ENCODE assay signal across 30 cellular contexts in the genomic region with DNA sequence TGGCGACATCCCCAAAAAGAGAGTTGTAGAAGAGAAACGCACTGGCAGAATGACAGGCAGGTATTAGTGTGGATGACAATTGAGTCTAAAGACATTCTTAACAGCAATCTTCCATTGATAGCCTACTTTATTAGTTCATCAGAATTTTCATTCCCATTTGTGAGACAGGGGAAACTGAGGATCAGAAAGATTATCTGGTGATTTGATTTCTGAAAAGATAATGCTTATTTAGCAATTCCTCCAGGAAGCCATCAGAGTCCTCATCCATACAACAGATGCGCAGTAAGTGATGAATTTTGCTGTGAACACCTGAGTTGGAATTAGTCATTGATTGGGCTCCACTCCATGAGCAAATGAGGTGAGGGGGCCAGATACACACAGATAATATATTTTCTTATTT. TPM values are rescaled to one million over a fixed set of nuclear protein-coding genes. Genes with fewer than 3 reads are reported as not detected.
"Had no signal": no experiment of that assay in that cellular context is flagged by ENCODE, and none has a peak within 500 bp of the region (broad histone marks: within the 10 kb centered on the region; RNA-seq: fewer than 3 reads in every experiment).

No MANE protein-coding gene starts in this region.

- H3K27ac ChIP-seq: neural progenitor cell, pancreas, prostate gland, skin epidermis, suprapubic skin, testis, tibial artery, transverse colon, upper lobe of right lung had no signal

- H3K9me3 ChIP-seq: pancreas, prostate gland, spleen, suprapubic skin, testis, tibial artery, transverse colon, upper lobe of right lung, uterus had no signal

- H3K27me3 ChIP-seq: neural progenitor cell, pancreas, spleen, suprapubic skin, testis, tibial artery, transverse colon, upper lobe of right lung, uterus had no signal

- H3K4me3 Mint-ChIP-seq: naive thymus-derived CD8-positive, alpha-beta T cell; natural killer cell treated with Interleukin-12 subunit alpha and Interleukin-12 subunit beta and Interleukin-15 and Interleukin-18, amount 100 ng/mL, for 72 hours; neural progenitor cell; stimulated activated memory B cell treated with anti-CD40 and anti-IgM and Interleukin-4, amounts not matched to agents 10 μg/mL and 1 μg/mL and 100 μg/mL, for 72 hours; stimulated activated naive CD8-positive, alpha-beta T cell treated with anti-CD3 and anti-CD28 coated beads, Interleukin-15, amount 100 ng/mL, for 72 hours; type B pancreatic cell had no signal

- H3K9me3 Mint-ChIP-seq: naive thymus-derived CD8-positive, alpha-beta T cell; stimulated activated memory B cell treated with anti-CD40 and anti-IgM and Interleukin-4, amounts not matched to agents 10 μg/mL and 1 μg/mL and 100 μg/mL, for 72 hours; stimulated activated naive CD8-positive, alpha-beta T cell treated with anti-CD3 and anti-CD28 coated beads, Interleukin-15, amount 100 ng/mL, for 72 hours had no signal

- ATAC-seq: naive thymus-derived CD8-positive, alpha-beta T cell; natural killer cell treated with Interleukin-12 subunit alpha and Interleukin-12 subunit beta and Interleukin-15 and Interleukin-18, amount 100 ng/mL, for 72 hours; pancreas; right cardiac atrium; sciatic nerve; stimulated activated memory B cell treated with anti-CD40 and anti-IgM and Interleukin-4, amounts not matched to agents 10 μg/mL and 1 μg/mL and 100 μg/mL, for 72 hours; stimulated activated naive CD8-positive, alpha-beta T cell treated with anti-CD3 and anti-CD28 coated beads, Interleukin-15, amount 100 ng/mL, for 72 hours; stimulated activated naive CD8-positive, alpha-beta T cell treated with anti-CD3 and anti-CD28 coated beads, Interleukin-15, Interleukin-2, amounts not matched to agents 100 U/mL and 50 U/mL, for 24 hours; upper lobe of right lung had no signal

- H3K27ac Mint-ChIP-seq: natural killer cell treated with Interleukin-12 subunit alpha and Interleukin-12 subunit beta and Interleukin-15 and Interleukin-18, amount 100 ng/mL, for 72 hours; neural progenitor cell; stimulated activated naive CD8-positive, alpha-beta T cell treated with anti-CD3 and anti-CD28 coated beads, Interleukin-15, amount 100 ng/mL, for 72 hours; type B pancreatic cell had no signal

- H3K27me3 Mint-ChIP-seq: naive B cell; stimulated activated memory B cell treated with anti-CD40 and anti-IgM and Interleukin-4, amounts not matched to agents 10 μg/mL and 1 μg/mL and 100 μg/mL, for 72 hours; stimulated activated naive CD8-positive, alpha-beta T cell treated with anti-CD3 and anti-CD28 coated beads, Interleukin-15, amount 100 ng/mL, for 72 hours; type B pancreatic cell had no signal

- H3K4me3 ChIP-seq: neural progenitor cell, pancreas, prostate gland, skin epidermis, smooth muscle cell, spleen, suprapubic skin, testis, tibial artery, transverse colon, upper lobe of right lung, uterus had no signal

- H3K4me2 ChIP-seq: neural progenitor cell, smooth muscle cell had no signal

- FAIRE-seq: pancreas had no signal

- H3K4me1 ChIP-seq: pancreas, prostate gland, suprapubic skin, testis, tibial artery, transverse colon, upper lobe of right lung, uterus had no signal

- H3K36me3 ChIP-seq: neural progenitor cell, pancreas, prostate gland, spleen, suprapubic skin, tibial artery, transverse colon, upper lobe of right lung, uterus had no signal

- H3K36me3 Mint-ChIP-seq: naive B cell; naive thymus-derived CD8-positive, alpha-beta T cell; natural killer cell treated with Interleukin-12 subunit alpha and Interleukin-12 subunit beta and Interleukin-15 and Interleukin-18, amount 100 ng/mL, for 72 hours; neural progenitor cell; stimulated activated memory B cell treated with anti-CD40 and anti-IgM and Interleukin-4, amounts not matched to agents 10 μg/mL and 1 μg/mL and 100 μg/mL, for 72 hours; type B pancreatic cell had no signal

- H3K4me1 Mint-ChIP-seq: stimulated activated naive CD8-positive, alpha-beta T cell treated with anti-CD3 and anti-CD28 coated beads, Interleukin-15, amount 100 ng/mL, for 72 hours had no signal

- DNase-seq: naive B cell; naive thymus-derived CD8-positive, alpha-beta T cell; nucleus accumbens; pancreas; right cardiac atrium; stimulated activated CD4-positive, alpha-beta T cell treated with anti-CD3 and anti-CD28 coated beads, Interleukin-12 subunit alpha, Interleukin-12 subunit beta, amount 100 ng/mL, for 4 hours; stimulated activated CD4-positive, alpha-beta T cell treated with anti-CD3 and anti-CD28 coated beads, Interleukin-1b, Interleukin-23, amount 100 ng/mL, for 48 hours; stimulated activated CD4-positive, alpha-beta T cell treated with anti-CD3 and anti-CD28 coated beads, Interleukin-4, amount 100 ng/mL, for 1 hour; stimulated activated CD4-positive, alpha-beta T cell treated with anti-CD3 and anti-CD28 coated beads, Interleukin-4, amount 100 ng/mL, for 4 hours; stimulated activated CD8-positive, alpha-beta memory T cell treated with anti-CD3 and anti-CD28 coated beads, Interleukin-4, amount 100 ng/mL, for 48 hours; stimulated activated naive CD4-positive, alpha-beta T cell; stimulated activated naive CD8-positive, alpha-beta T cell treated with anti-CD3 and anti-CD28 coated beads, Interleukin-15, amount 100 ng/mL, for 72 hours; stimulated activated naive CD8-positive, alpha-beta T cell treated with anti-CD3 and anti-CD28 coated beads, Interleukin-15, Interleukin-2, amounts not matched to agents 100 U/mL and 50 U/mL, for 24 hours; substantia nigra; testis; tibial artery; transverse colon; upper lobe of right lung; uterus had no signal

RNA-seq across cellular contexts. Expression of gene ANKRD33B, which starts 57.3 kb away (rescaled TPM):
- polyA plus RNA-seq: neural cell had no signal
